1 cellular context compared by ENCODE assay signal in the genomic region with DNA sequence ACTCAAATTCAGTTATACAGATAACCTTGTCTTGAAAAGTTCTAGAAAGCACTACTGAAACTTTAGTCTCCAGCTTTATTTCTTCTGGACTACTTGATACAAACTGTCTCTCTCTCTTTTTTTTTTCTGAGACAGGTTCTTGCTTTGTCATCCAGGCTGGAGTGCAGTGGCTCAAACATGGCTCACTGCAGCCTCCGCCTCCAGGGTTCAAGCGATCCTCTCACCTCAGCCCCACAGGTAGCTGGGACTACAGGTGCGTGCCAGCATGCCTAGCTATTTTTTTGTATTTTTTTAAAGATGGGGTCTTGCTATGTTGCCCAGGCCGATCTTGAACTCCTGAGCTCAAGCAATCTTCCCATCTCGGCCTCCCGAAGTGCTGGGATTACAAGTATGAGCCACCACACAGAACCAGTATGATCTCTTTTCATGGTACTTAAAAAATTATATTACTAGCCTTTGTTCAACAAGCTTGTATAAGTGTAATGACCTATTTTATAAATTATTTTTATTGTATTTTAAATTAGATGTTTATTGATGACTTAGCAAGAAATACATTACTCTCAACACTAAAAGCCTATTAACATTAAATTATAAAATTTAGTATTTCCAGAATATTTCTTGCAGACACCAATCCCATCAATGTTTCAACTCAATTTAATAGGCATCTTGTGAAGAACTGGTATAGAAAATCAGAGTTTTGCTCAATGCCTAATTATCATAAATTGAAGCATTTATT.
TF ChIP-seq lines count a peak whose summit lies in the region.

No MANE protein-coding gene starts in this region.

TF ChIP-seq in GM12878, 131 proteins besides CTCF, POLR2A, EP300 and RAD21:
- TF ChIP-seq, protein P1, sequence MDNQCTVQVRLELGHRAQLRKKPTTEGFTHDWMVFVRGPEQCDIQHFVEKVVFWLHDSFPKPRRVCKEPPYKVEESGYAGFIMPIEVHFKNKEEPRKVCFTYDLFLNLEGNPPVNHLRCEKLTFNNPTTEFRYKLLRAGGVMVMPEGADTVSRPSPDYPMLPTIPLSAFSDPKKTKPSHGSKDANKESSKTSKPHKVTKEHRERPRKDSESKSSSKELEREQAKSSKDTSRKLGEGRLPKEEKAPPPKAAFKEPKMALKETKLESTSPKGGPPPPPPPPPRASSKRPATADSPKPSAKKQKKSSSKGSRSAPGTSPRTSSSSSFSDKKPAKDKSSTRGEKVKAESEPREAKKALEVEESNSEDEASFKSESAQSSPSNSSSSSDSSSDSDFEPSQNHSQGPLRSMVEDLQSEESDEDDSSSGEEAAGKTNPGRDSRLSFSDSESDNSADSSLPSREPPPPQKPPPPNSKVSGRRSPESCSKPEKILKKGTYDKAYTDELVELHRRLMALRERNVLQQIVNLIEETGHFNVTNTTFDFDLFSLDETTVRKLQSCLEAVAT (IDR thresholded peaks at IDR 0.05): peak; percentile 13; the same call in 1 of the 2 replicates
- TF ChIP-seq FOXM1 (IDR thresholded peaks at IDR 0.05; ENCODE audit: low read depth, low read length): no peak
- TF ChIP-seq ESRRA (IDR thresholded peaks at IDR 0.05; ENCODE audit: low read length): no peak
- TF ChIP-seq ATF7 (IDR thresholded peaks at IDR 0.05; ENCODE audit: low read depth): 0 out of 2 replicates have a peak, but pooled peaks have one; percentile 5
